8 cellular contexts compared by ENCODE assay signal in the genomic region with DNA sequence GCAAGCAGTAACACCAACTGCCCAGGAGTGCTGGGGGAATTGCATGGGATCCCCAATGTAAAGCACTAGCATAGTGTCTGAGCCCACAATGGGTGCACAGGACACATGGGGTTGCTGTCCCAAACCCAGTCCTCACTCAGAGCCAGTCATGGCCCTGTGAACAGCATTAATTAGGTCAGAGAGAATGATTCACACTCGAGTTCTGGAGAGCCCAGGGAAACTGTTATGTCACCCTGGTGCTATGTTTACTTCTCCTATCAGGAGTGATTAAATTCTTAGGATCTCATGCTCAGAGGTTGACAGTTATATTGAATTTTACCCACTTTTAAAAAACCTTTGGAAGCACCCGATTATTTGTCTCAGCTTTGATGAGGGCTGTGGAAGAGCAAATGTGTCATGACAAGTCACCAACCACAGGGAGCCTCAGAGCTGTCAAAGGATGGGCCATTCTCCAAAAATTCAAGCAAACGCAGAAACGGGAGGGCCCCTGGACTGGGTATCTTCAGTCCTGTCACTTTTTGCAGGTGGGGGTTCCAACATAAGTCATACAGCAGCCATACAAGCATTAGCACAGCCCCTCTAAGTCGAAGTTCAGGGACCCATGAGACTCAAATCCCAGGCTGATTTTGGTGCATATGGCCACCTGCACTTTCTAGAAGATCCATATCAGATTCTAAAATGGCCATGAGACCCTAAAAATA. TPM values are rescaled to one million over a fixed set of nuclear protein-coding genes. Genes with fewer than 3 reads are reported as not detected.
DNase-seq lines count a peak whose midpoint lies in the region; ATAC-seq, FAIRE-seq and TF ChIP-seq lines count a peak whose summit lies in the region.

No MANE protein-coding gene starts in this region.

- H3K4me2 ChIP-seq in A549, result peak overlapping the region; percentile 92

- TF ChIP-seq RAD21 in A549 (conservative IDR thresholded peaks at IDR 0.05 in 1 of 2, IDR thresholded peaks at IDR 0.05 in 1 of 2), result no peak

- FAIRE-seq in A549 (lab: Jason Lieb, UNC) (no peak), islet of Langerhans (lab: Jason Lieb, UNC) (peak; percentile 70)

- POLR2A ChIA-PET in A549 (lab: Yijun Ruan, JAX), result interaction anchor here (1.0 to 2.8 kb wide), 2 partner anchors 11 to 20 kb away, joined by 3 to 12 read pairs; partner anchors contain the start of gene DEPP1

- ATAC-seq in A549, result no peak

- H3K4me3 ChIP-seq in A549 (peak overlapping the region; percentile 53), HFF-Myc (replicated peaks; ENCODE audit: low read depth, low read length) (peak overlapping the region; percentile 77), stomach (peak overlapping the region; percentile 60 to 72 (median 72))

- no peaks in the 10 kb centered on the region for H3K9me3 ChIP-seq in A549
- no peaks in the 10 kb centered on the region for H3K9me3 ChIP-seq in stomach

- intact Hi-C loops in stomach (cut with DNase I; ENCODE audit: low total_unique reads), result no loop called here

- peak overlapping the region; percentile 86 for H3K27ac ChIP-seq in A549
- H3K27ac ChIP-seq in stomach, result peak overlapping the region; percentile 56 to 96 (median 92)

- CTCF ChIA-PET in A549 (lab: Yijun Ruan, JAX), result interaction anchor here (2.3 kb wide), 1 partner anchor 26 kb away, joined by 8 read pairs; no protein-coding TSS in a partner anchor

- TF ChIP-seq EP300 in A549 (IDR thresholded peaks at IDR 0.05) (no peak), stomach (IDR thresholded peaks at IDR 0.05) (no peak)

- no peak for DNase-seq in A549 (ENCODE audit: low read depth in 1 of 2, low spot score in 1 of 2)
- no peak for DNase-seq in HFF-Myc (ENCODE audit: extremely low read depth, low read depth)
- DNase-seq in amniotic stem cell (lab: John Stamatoyannopoulos, UW), result peak; percentile 7
- no peak for DNase-seq in stomach
- DNase-seq in NCI-H2081 (lab: John Stamatoyannopoulos, UW), result no peak
- DNase-seq in central memory CD4-positive, alpha-beta T cell, result no peak
- no peak for DNase-seq in NCI-H1092 treated with DMSO at 0.1 percent for 48 hours (lab: John Stamatoyannopoulos, UW)

- TF ChIP-seq POLR2A in A549 (IDR thresholded peaks at IDR 0.05; ENCODE audit: low read length) (no peak), stomach (IDR thresholded peaks at IDR 0.05) (no peak)

- no peaks in the 10 kb centered on the region for H3K27me3 ChIP-seq in stomach

- no peak for TF ChIP-seq CTCF in A549 (IDR thresholded peaks at IDR 0.05)
- no peak for TF ChIP-seq CTCF in HFF-Myc (IDR thresholded peaks at IDR 0.05; ENCODE audit: low read depth, low read length, missing control alignments)
- TF ChIP-seq CTCF in stomach (IDR thresholded peaks at IDR 0.05), result no peak

- peaks cover 12% of the 10 kb centered on the region; the same call in 2 of the 3 replicates for H3K4me1 ChIP-seq in A549
- peaks cover 31 to 65% (median 48%) of the 10 kb centered on the region in 4 donors for H3K4me1 ChIP-seq in stomach

- WGBS in A549 (ENCODE audit: missing lambda C conversion rate), result 45% methylated on average over 5 of the region's 5 CpGs
- WGBS in stomach, 5 donors, result 17 to 37% (median 21%) methylated on average over 5 of the region's 5 CpGs

- peaks cover 0 to 10% (median 3%) of the 10 kb centered on the region in 4 donors for H3K36me3 ChIP-seq in stomach

TF ChIP-seq in A549, 52 proteins besides CTCF, POLR2A, EP300 and RAD21:
- TF ChIP-seq ZFP36 (IDR thresholded peaks at IDR 0.05; ENCODE audit: borderline replicate concordance, partially characterized antibody) (no peak), NFE2L2 (conservative IDR thresholded peaks at IDR 0.05; ENCODE audit: low read length) (no peak), CHD4 (IDR thresholded peaks at IDR 0.05; ENCODE audit: borderline replicate concordance) (no peak), MAZ (IDR thresholded peaks at IDR 0.05; ENCODE audit: borderline replicate concordance, low read depth, low read length) (no peak)

RNA-seq across cellular contexts. Expression of gene RASSF4, which starts 1.3 kb away (rescaled TPM):
- polyA plus RNA-seq in A549 (2011; rRNA removed) (2.1 and 2.2 TPM in 2 replicates), A549 (2017; fragmentation: RNase III; extraction: RNeasy Plus Mini Kit Qiagen cat#74134 plus additional on column Dnase treatment) (1.3 to 2.3 TPM (median 1.9 TPM) in 3 replicates), stomach (10 to 100 TPM in 2 of 3 donors, 1 to 10 TPM in 1; 7.8 to 13.7 (median 10.4) TPM)
- 0.99 and 1.2 TPM in 2 replicates for polyA plus RNA-seq in A549 (2012; cell fraction: cytosol; rRNA removed)
- polyA plus RNA-seq in A549 (2012; cell fraction: nucleus; rRNA removed), result 2.7 and 2.9 TPM in 2 replicates
- 2.3 and 2.9 TPM in 2 replicates for polyA minus RNA-seq in A549 (2011; rRNA and poly(A)+ RNA removed)
- 10 to 100 TPM in 4 of 5 donors, 1 to 10 TPM in 1; 7.8 to 74.5 (median 22.7) TPM for total RNA-seq in stomach

RNA-seq across cellular contexts. Expression of gene DEPP1, which starts 20.3 kb away (rescaled TPM):
- polyA plus RNA-seq in A549 (2011; rRNA removed) (0.89 and 0.92 TPM in 2 replicates), A549 (2017; fragmentation: RNase III; extraction: RNeasy Plus Mini Kit Qiagen cat#74134 plus additional on column Dnase treatment) (0.22 to 0.50 TPM (median 0.46 TPM) in 3 replicates), stomach (10 to 100 TPM; 24.4 to 65.1 (median 42.0) TPM)
- polyA plus RNA-seq in A549 (2012; cell fraction: cytosol; rRNA removed), result 0.37 and 0.71 TPM in 2 replicates
- 0.51 and 1.2 TPM in 2 replicates for polyA plus RNA-seq in A549 (2012; cell fraction: nucleus; rRNA removed)
- 1.5 and 2.1 TPM in 2 replicates for polyA minus RNA-seq in A549 (2011; rRNA and poly(A)+ RNA removed)
- 10 to 100 TPM in 4 of 5 donors, 1 to 10 TPM in 1; 9.8 to 72.9 (median 29.0) TPM for total RNA-seq in stomach

RNA-seq across cellular contexts. Expression of gene ZNF22, which starts 42.4 kb away (rescaled TPM):
- polyA plus RNA-seq in A549 (2011; rRNA removed), result 11.0 and 13.0 TPM in 2 replicates
- polyA plus RNA-seq in A549 (2012; cell fraction: cytosol; rRNA removed), result 2.8 and 2.9 TPM in 2 replicates
- polyA plus RNA-seq in A549 (2012; cell fraction: nucleus; rRNA removed), result 0.54 and 1.7 TPM in 2 replicates
- polyA plus RNA-seq in A549 (2017; fragmentation: RNase III; extraction: RNeasy Plus Mini Kit Qiagen cat#74134 plus additional on column Dnase treatment), result 8.5 to 8.7 TPM (median 8.6 TPM) in 3 replicates
- polyA minus RNA-seq in A549 (2011; rRNA and poly(A)+ RNA removed), result 1.4 and 2.2 TPM in 2 replicates
- total RNA-seq in stomach, result 10 to 100 TPM in 3 of 5 donors, 1 to 10 TPM in 1, under 1 TPM in 1; 0.58 to 39.8 (median 13.4) TPM
- polyA plus RNA-seq in stomach, result 10 to 100 TPM; 12.1 to 23.5 (median 20.2) TPM

RNA-seq across cellular contexts. Expression of gene TMEM72, which starts 47.2 kb away (rescaled TPM):
- polyA plus RNA-seq in A549 (2011; rRNA removed) (not detected in 2 replicates), A549 (2017; fragmentation: RNase III; extraction: RNeasy Plus Mini Kit Qiagen cat#74134 plus additional on column Dnase treatment) (not detected in 3 replicates), stomach (under 1 TPM in 1 of 3 donors, not detected in 2; 0.13 TPM)
- polyA plus RNA-seq in A549 (2012; cell fraction: cytosol; rRNA removed), result not detected in 2 replicates
- polyA plus RNA-seq in A549 (2012; cell fraction: nucleus; rRNA removed), result not detected in 2 replicates
- polyA minus RNA-seq in A549 (2011; rRNA and poly(A)+ RNA removed), result not detected in 2 replicates
- 10 to 100 TPM in 1 of 5 donors, 1 to 10 TPM in 1, not detected in 3; 1.3 to 30.4 TPM for total RNA-seq in stomach

Comparison
In these comparisons a context has a peak if more than half of its experiments do, and no peak if none do; other contexts are left out.
1. RNA of gene DEPP1, which starts 20.3 kb away (polyA plus RNA-seq): 24.4 to 65.1 TPM in stomach; 0.22 to 1.2 TPM in A549; every median in the first group is over 10 times any median in the second.
2. Peak in every context shown above with its lines, with median percentiles within 50 percentile points of each other: H3K4me3 ChIP-seq.